Comparison of ENCODE assay signal across 14 cellular contexts in genomic region chr1:32182060-32182459, GRCh38. TPM values are rescaled to one million over a fixed set of nuclear protein-coding genes. Genes with fewer than 3 reads are reported as not detected.
DNase-seq lines count a peak whose midpoint lies in the region; ATAC-seq and TF ChIP-seq lines count a peak whose summit lies in the region.
"Had no signal": no experiment of that assay in that cellular context is flagged by ENCODE, and none has a peak within 500 bp of the region (broad histone marks: within the 10 kb centered on the region; RNA-seq: fewer than 3 reads in every experiment).

No MANE protein-coding gene starts in this region.

- DNase-seq in activated T-cell treated with anti-CD3 and anti-CD28 coated beads, Interleukin-2, amount 50 U/mL, for 72 hours, result no peak
- DNase-seq in activated T-cell treated with anti-CD3 and anti-CD28 coated beads for 4 hours (no peak), T-cell (no peak), epithelial cell of proximal tubule (ENCODE audit: low read depth) (no peak), DMS114 treated with DMSO at 0.1 percent for 48 hours (lab: John Stamatoyannopoulos, UW; ENCODE audit: unreplicated experiment) (no peak), SKM-1 (lab: John Stamatoyannopoulos, UW; ENCODE audit: unreplicated experiment) (no peak)
- DNase-seq: activated CD8-positive, alpha-beta memory T cell treated with anti-CD3 and anti-CD28 coated beads, Interleukin-2, amount 50 U/mL, for 4 hours; C1 segment of cervical spinal cord; NCI-H345; ovary had no signal

- no peaks in the 10 kb centered on the region for H3K27me3 Mint-ChIP-seq in activated T-cell treated with anti-CD3 and anti-CD28 coated beads, Interleukin-2, amount 50 U/mL, for 72 hours (ENCODE audit: low read depth)
- H3K27me3 Mint-ChIP-seq in T-cell, result no peaks in the 10 kb centered on the region
- H3K27me3 Mint-ChIP-seq in stimulated activated memory B cell treated with anti-CD40 and anti-IgM and Interleukin-4, amounts not matched to agents 10 μg/mL and 1 μg/mL and 100 μg/mL, for 72 hours, result no peaks in the 10 kb centered on the region

- no peaks in the 10 kb centered on the region for H3K9me3 Mint-ChIP-seq in activated T-cell treated with anti-CD3 and anti-CD28 coated beads, Interleukin-2, amount 50 U/mL, for 72 hours
- no peaks in the 10 kb centered on the region for H3K9me3 Mint-ChIP-seq in T-cell
- H3K9me3 Mint-ChIP-seq in stimulated activated memory B cell treated with anti-CD40 and anti-IgM and Interleukin-4, amounts not matched to agents 10 μg/mL and 1 μg/mL and 100 μg/mL, for 72 hours, result no peaks in the 10 kb centered on the region

- H3K4me1 Mint-ChIP-seq in activated T-cell treated with anti-CD3 and anti-CD28 coated beads, Interleukin-2, amount 50 U/mL, for 72 hours (ENCODE audit: low read depth), result peaks cover 72% of the 10 kb centered on the region
- H3K4me1 Mint-ChIP-seq in T-cell, result peaks cover 53 to 54% (median 54%) of the 10 kb centered on the region in 3 donors
- peaks cover 60% of the 10 kb centered on the region for H3K4me1 Mint-ChIP-seq in stimulated activated memory B cell treated with anti-CD40 and anti-IgM and Interleukin-4, amounts not matched to agents 10 μg/mL and 1 μg/mL and 100 μg/mL, for 72 hours

- TF ChIP-seq CTCF in epithelial cell of proximal tubule (conservative IDR thresholded peaks at IDR 0.05; ENCODE audit: low read depth, low read length), result no peak

- peak overlapping the region; percentile 68 to 98 for H3K4me3 Mint-ChIP-seq in activated T-cell treated with anti-CD3 and anti-CD28 coated beads, Interleukin-2, amount 50 U/mL, for 72 hours
- peak overlapping the region in 2 of 3 donors; percentile 29 to 90 for H3K4me3 Mint-ChIP-seq in T-cell
- peak overlapping the region; percentile 38 for H3K4me3 Mint-ChIP-seq in stimulated activated memory B cell treated with anti-CD40 and anti-IgM and Interleukin-4, amounts not matched to agents 10 μg/mL and 1 μg/mL and 100 μg/mL, for 72 hours

- H3K4me3 ChIP-seq in epithelial cell of proximal tubule (ENCODE audit: low read depth, low read length), result peak overlapping the region; percentile 10
- H3K4me3 ChIP-seq: ovary had no signal

- ATAC-seq in activated T-cell treated with anti-CD3 and anti-CD28 coated beads, Interleukin-2, amount 50 U/mL, for 72 hours (replicated peaks in 1 of 2), result no peak
- no peak for ATAC-seq in T-cell (replicated peaks in 1 of 4)
- ATAC-seq in stimulated activated memory B cell treated with anti-CD40 and anti-IgM and Interleukin-4, amounts not matched to agents 10 μg/mL and 1 μg/mL and 100 μg/mL, for 72 hours, result no peak
- ATAC-seq in HG03159 (IDR thresholded peaks at IDR 0.05; ENCODE audit: unreplicated experiment), result no peak

- peak overlapping the region; percentile 78 for H3K27ac Mint-ChIP-seq in activated T-cell treated with anti-CD3 and anti-CD28 coated beads, Interleukin-2, amount 50 U/mL, for 72 hours
- no peak overlapping the region for H3K27ac Mint-ChIP-seq in T-cell
- no peak overlapping the region for H3K27ac Mint-ChIP-seq in stimulated activated memory B cell treated with anti-CD40 and anti-IgM and Interleukin-4, amounts not matched to agents 10 μg/mL and 1 μg/mL and 100 μg/mL, for 72 hours

- CTCF ChIA-PET in T-cell (lab: Charles Lee), result interaction anchor here in 1 of 2 donors (0.7 to 1.1 kb wide), 2 partner anchors 59 to 70 kb away, joined by 5 to 6 read pairs; no protein-coding TSS in a partner anchor

- H3K36me3 Mint-ChIP-seq in activated T-cell treated with anti-CD3 and anti-CD28 coated beads, Interleukin-2, amount 50 U/mL, for 72 hours (ENCODE audit: insufficient read depth in 2 of 2), result peaks cover 33 to 53% of the 10 kb centered on the region in 2 donors
- peaks cover 37% of the 10 kb centered on the region for H3K36me3 Mint-ChIP-seq in T-cell
- H3K36me3 Mint-ChIP-seq in stimulated activated memory B cell treated with anti-CD40 and anti-IgM and Interleukin-4, amounts not matched to agents 10 μg/mL and 1 μg/mL and 100 μg/mL, for 72 hours, result peaks cover 54% of the 10 kb centered on the region

- POLR2A ChIA-PET in T-cell (lab: Charles Lee), result no interaction called here

RNA-seq across cellular contexts. Expression of gene TXLNA, which starts 2.6 kb away (rescaled TPM):
- 100 to 1,000 TPM in 1 of 2 donors, 10 to 100 TPM in 1; 97.1 to 113 TPM for total RNA-seq in activated T-cell treated with anti-CD3 and anti-CD28 coated beads, Interleukin-2, amount 50 U/mL, for 72 hours
- total RNA-seq in T-cell, result 10 to 100 TPM; 25.3 to 47.7 (median 43.8) TPM
- total RNA-seq in epithelial cell of proximal tubule, result 32.9 and 62.7 TPM in 2 replicates

RNA-seq across cellular contexts. Expression of gene CCDC28B, which starts 18.3 kb away (rescaled TPM):
- 10 to 100 TPM; 20.0 to 24.6 TPM for total RNA-seq in activated T-cell treated with anti-CD3 and anti-CD28 coated beads, Interleukin-2, amount 50 U/mL, for 72 hours
- total RNA-seq in T-cell, result 1 to 10 TPM; 6.5 to 9.0 (median 6.8) TPM
- total RNA-seq in epithelial cell of proximal tubule, result 11.9 and 14.1 TPM in 2 replicates

RNA-seq across cellular contexts. Expression of gene IQCC, which starts 23.4 kb away (rescaled TPM):
- total RNA-seq in activated T-cell treated with anti-CD3 and anti-CD28 coated beads, Interleukin-2, amount 50 U/mL, for 72 hours, result 1 to 10 TPM; 3.7 to 4.6 TPM
- total RNA-seq in T-cell (1 to 10 TPM; 1.3 to 3.6 (median 2.3) TPM), epithelial cell of proximal tubule (3.5 and 4.6 TPM in 2 replicates)

RNA-seq across cellular contexts. Expression of gene DCDC2B, which starts 26.8 kb away (rescaled TPM):
- total RNA-seq in activated T-cell treated with anti-CD3 and anti-CD28 coated beads, Interleukin-2, amount 50 U/mL, for 72 hours, result under 1 TPM in 1 of 2 donors, not detected in 1; 0.21 TPM
- under 1 TPM in 1 of 5 donors, not detected in 4; 0.18 TPM for total RNA-seq in T-cell
- total RNA-seq in epithelial cell of proximal tubule, result not detected in 2 replicates
- total RNA-seq: dermis microvascular lymphatic vessel endothelial cell, SK-MEL-5 had no signal

RNA-seq across cellular contexts. Expression of gene TMEM234, which starts 40.1 kb away (rescaled TPM):
- total RNA-seq in activated T-cell treated with anti-CD3 and anti-CD28 coated beads, Interleukin-2, amount 50 U/mL, for 72 hours, result 10 to 100 TPM in 1 of 2 donors, 1 to 10 TPM in 1; 9.8 to 10.5 TPM
- total RNA-seq in T-cell (10 to 100 TPM; 14.0 to 29.6 (median 26.0) TPM), epithelial cell of proximal tubule (12.2 and 14.4 TPM in 2 replicates)
